Comparison of ENCODE assay signal across 8 cellular contexts in the genomic region with DNA sequence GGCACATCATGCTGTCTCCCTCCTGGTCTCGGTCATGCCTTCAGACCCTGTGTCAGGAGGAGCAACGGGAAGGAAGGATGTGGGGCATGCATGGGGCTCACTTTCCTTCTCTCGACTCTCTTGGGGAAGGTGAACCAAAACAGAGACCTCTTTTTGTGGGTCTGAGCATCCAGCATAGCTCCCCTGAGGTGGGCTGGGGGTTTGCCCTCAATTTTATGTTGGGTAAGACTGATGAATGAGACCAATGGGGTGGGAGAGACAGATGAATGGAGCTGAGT. TPM values are rescaled to one million over a fixed set of nuclear protein-coding genes. Genes with fewer than 3 reads are reported as not detected.
DNase-seq lines count a peak whose midpoint lies in the region; ATAC-seq and TF ChIP-seq lines count a peak whose summit lies in the region.

No MANE protein-coding gene starts in this region.

- H4K20me1 ChIP-seq in OCI-LY7 (ENCODE audit: insufficient read depth, low read length) (no peaks in the 10 kb centered on the region), hepatocyte (ENCODE audit: insufficient read depth, poor library complexity, severe bottlenecking) (no peaks in the 10 kb centered on the region)

- peak overlapping the region; percentile 92 for H3K4me3 ChIP-seq in GM12865 (ENCODE audit: low read depth, low read length)
- H3K4me3 ChIP-seq in OCI-LY7 (ENCODE audit: low read depth, low read length, poor library complexity, severe bottlenecking) = peak overlapping the region; percentile 80
- no peak overlapping the region for H3K4me3 ChIP-seq in hepatocyte
- peak overlapping the region; percentile 62 for H3K4me3 ChIP-seq in upper lobe of right lung

- H3K9me3 ChIP-seq in OCI-LY7 (ENCODE audit: low read length) = no peaks in the 10 kb centered on the region
- H3K9me3 ChIP-seq in hepatocyte (ENCODE audit: low read depth) = no peaks in the 10 kb centered on the region
- no peaks in the 10 kb centered on the region for H3K9me3 ChIP-seq in upper lobe of right lung

- ATAC-seq in GM21723 (IDR thresholded peaks at IDR 0.05; ENCODE audit: unreplicated experiment) (peak; percentile 37), upper lobe of right lung (peak; percentile 27)

- POLR2A ChIA-PET in OCI-LY7 (lab: Charles Lee) = interaction anchor here (1.4 to 4.1 kb wide), 2 partner anchors 11 to 26 kb away, joined by 4 to 22 read pairs; no protein-coding TSS in a partner anchor

- H3K4me2 ChIP-seq in OCI-LY7 (ENCODE audit: low read length) (peak overlapping the region; percentile 84), hepatocyte (peak overlapping the region; percentile 67)

- H2AFZ ChIP-seq in OCI-LY7 (ENCODE audit: low read length) (peak overlapping the region; percentile 91), hepatocyte (no peak overlapping the region)

- H3K79me2 ChIP-seq in OCI-LY7 (ENCODE audit: insufficient read depth, low read depth, low read length) (peaks cover 16% of the 10 kb centered on the region; the same call in 1 of the 2 replicates), hepatocyte (peaks cover 3% of the 10 kb centered on the region)

- no peaks in the 10 kb centered on the region for H3K27me3 ChIP-seq in hepatocyte
- no peaks in the 10 kb centered on the region for H3K27me3 ChIP-seq in upper lobe of right lung

- intact Hi-C loops in OCI-LY7 (cut with micrococcal nuclease; ENCODE audit: unreplicated experiment) = loop anchor here (2.0 to 5.0 kb wide), 2 partner anchors 70 to 194 kb away; a partner anchor contains a TSS
- intact Hi-C loops in upper lobe of right lung (cut with DNase I) = no loop called here

- H3K27ac ChIP-seq in OCI-LY7 (ENCODE audit: low read depth, low read length, poor library complexity, severe bottlenecking) = peak overlapping the region; percentile 51
- peak overlapping the region; percentile 89 for H3K27ac ChIP-seq in hepatocyte
- peak overlapping the region; percentile 92 for H3K27ac ChIP-seq in upper lobe of right lung

- BruUV-seq in OCI-LY7 (replicated peaks; lab: Mats Ljungman, UMichigan) = no TSS peak

- no peak for TF ChIP-seq CTCF in GM12865 (IDR thresholded peaks at IDR 0.05; ENCODE audit: insufficient read depth, low read depth, low read length, missing control alignments)
- TF ChIP-seq CTCF in OCI-LY7 (conservative IDR thresholded peaks at IDR 0.05; ENCODE audit: low read length) = no peak
- no peak for TF ChIP-seq CTCF in hepatocyte (IDR thresholded peaks at IDR 0.05; ENCODE audit: poor library complexity)
- no peak for TF ChIP-seq CTCF in upper lobe of right lung (IDR thresholded peaks at IDR 0.05)

- peaks cover 17% of the 10 kb centered on the region for H3K36me3 ChIP-seq in OCI-LY7 (ENCODE audit: insufficient read depth, low read length)
- H3K36me3 ChIP-seq in hepatocyte (replicated peaks; ENCODE audit: insufficient read depth, low read depth) = no peaks in the 10 kb centered on the region
- H3K36me3 ChIP-seq in upper lobe of right lung = no peaks in the 10 kb centered on the region

- H3K4me1 ChIP-seq in OCI-LY7 (ENCODE audit: insufficient read depth, low read length, poor library complexity, severe bottlenecking) (peaks cover 28% of the 10 kb centered on the region), hepatocyte (ENCODE audit: insufficient read depth) (peaks cover 23% of the 10 kb centered on the region), upper lobe of right lung (peaks cover 32% of the 10 kb centered on the region)

- H3K9me2 ChIP-seq in OCI-LY7 (ENCODE audit: insufficient read depth, low read length) (no peaks in the 10 kb centered on the region), hepatocyte (replicated peaks; ENCODE audit: insufficient read depth) (no peaks in the 10 kb centered on the region)

- CTCF ChIA-PET in OCI-LY7 (lab: Charles Lee; ENCODE audit: unreplicated experiment) = interaction anchor here (1.1 kb wide), 1 partner anchor 9 kb away, joined by 4 read pairs; no protein-coding TSS in a partner anchor

- DNase-seq in GM12865 (ENCODE audit: low read depth) (peak; percentile 33), OCI-LY7 (ENCODE audit: low spot score) (peak; percentile 22), hepatocyte (ENCODE audit: low spot score) (no peak), upper lobe of right lung (no peak), NCI-H774 (lab: John Stamatoyannopoulos, UW) (no peak), DMS 273 treated with DMSO at 0.1 percent for 48 hours (lab: John Stamatoyannopoulos, UW) (no peak), NCI-H1048 (lab: John Stamatoyannopoulos, UW) (no peak)

- WGBS in hepatocyte (ENCODE audit: low lambda C conversion rate, missing lambda C conversion rate) = 93% methylated on average over 3 of the region's 3 CpGs

RNA-seq across cellular contexts. Expression of a gene that starts 2.6 kb away (rescaled TPM):
- 25.4 and 34.4 TPM in 2 replicates for total RNA-seq in OCI-LY7 (2014; rRNA removed; shearing (Covaris generic))
- total RNA-seq in OCI-LY7 (2022) (23.0 and 25.3 TPM in 2 replicates), hepatocyte (40.2 and 43.1 TPM in 2 replicates), upper lobe of right lung (79.1 TPM)
- polyA plus RNA-seq in hepatocyte = 22.2 and 22.7 TPM in 2 replicates

Comparison
In these comparisons a context has a peak if more than half of its experiments do, and no peak if none do; other contexts are left out.
1. DNase-seq: peak in GM12865 (single experiment) and OCI-LY7 (single experiment); none in hepatocyte (single experiment), upper lobe of right lung (single experiment), NCI-H774 (single experiment), DMS 273 treated with DMSO at 0.1 percent for 48 hours (single experiment) and NCI-H1048 (single experiment).
2. Peak in every context shown above with its lines, with median percentiles within 50 percentile points of each other: H3K27ac ChIP-seq.